2 cellular contexts compared by ENCODE assay signal in genomic region chr3:64578797-64579196, GRCh38.
TF ChIP-seq lines count a peak whose summit lies in the region.

No MANE protein-coding gene starts in this region.

TF ChIP-seq in SK-N-SH treated with all-trans-retinoic acid at 6 μM for 48 hours, 23 proteins besides CTCF, POLR2A, EP300 and RAD21 (continued from another document):
- TF ChIP-seq, protein P1, sequence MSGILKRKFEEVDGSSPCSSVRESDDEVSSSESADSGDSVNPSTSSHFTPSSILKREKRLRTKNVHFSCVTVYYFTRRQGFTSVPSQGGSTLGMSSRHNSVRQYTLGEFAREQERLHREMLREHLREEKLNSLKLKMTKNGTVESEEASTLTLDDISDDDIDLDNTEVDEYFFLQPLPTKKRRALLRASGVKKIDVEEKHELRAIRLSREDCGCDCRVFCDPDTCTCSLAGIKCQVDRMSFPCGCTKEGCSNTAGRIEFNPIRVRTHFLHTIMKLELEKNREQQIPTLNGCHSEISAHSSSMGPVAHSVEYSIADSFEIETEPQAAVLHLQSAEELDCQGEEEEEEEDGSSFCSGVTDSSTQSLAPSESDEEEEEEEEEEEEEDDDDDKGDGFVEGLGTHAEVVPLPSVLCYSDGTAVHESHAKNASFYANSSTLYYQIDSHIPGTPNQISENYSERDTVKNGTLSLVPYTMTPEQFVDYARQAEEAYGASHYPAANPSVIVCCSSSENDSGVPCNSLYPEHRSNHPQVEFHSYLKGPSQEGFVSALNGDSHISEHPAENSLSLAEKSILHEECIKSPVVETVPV (CRISPR knock-in tag; IDR thresholded peaks at IDR 0.05), result no peak
- TF ChIP-seq OSR1 (CRISPR knock-in tag; IDR thresholded peaks at IDR 0.05), result no peak
- TF ChIP-seq ESRRG (CRISPR knock-in tag; IDR thresholded peaks at IDR 0.05), result no peak
- no peak for TF ChIP-seq ISL1 (CRISPR knock-in tag; IDR thresholded peaks at IDR 0.05)

TF ChIP-seq in SK-N-SH, 30 proteins besides CTCF, POLR2A, EP300 and RAD21:
- TF ChIP-seq, protein P2, sequence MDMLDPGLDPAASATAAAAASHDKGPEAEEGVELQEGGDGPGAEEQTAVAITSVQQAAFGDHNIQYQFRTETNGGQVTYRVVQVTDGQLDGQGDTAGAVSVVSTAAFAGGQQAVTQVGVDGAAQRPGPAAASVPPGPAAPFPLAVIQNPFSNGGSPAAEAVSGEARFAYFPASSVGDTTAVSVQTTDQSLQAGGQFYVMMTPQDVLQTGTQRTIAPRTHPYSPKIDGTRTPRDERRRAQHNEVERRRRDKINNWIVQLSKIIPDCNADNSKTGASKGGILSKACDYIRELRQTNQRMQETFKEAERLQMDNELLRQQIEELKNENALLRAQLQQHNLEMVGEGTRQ (IDR thresholded peaks at IDR 0.05; ENCODE audit: borderline replicate concordance, low read depth, low read length), result no peak
- TF ChIP-seq GABPA (IDR thresholded peaks at IDR 0.05; ENCODE audit: low read depth) (no peak), RCOR1 (IDR thresholded peaks at IDR 0.05; ENCODE audit: low read length) (no peak), TAF1 (IDR thresholded peaks at IDR 0.05; ENCODE audit: borderline replicate concordance, low read depth, low read length) (no peak), IRF3 (IDR thresholded peaks at IDR 0.05; ENCODE audit: low read depth, low read length) (no peak), YY1 (IDR thresholded peaks at IDR 0.05; ENCODE audit: low read depth) (no peak), NRF1 (IDR thresholded peaks at IDR 0.05; ENCODE audit: low read depth, low read length) (no peak), MXI1 (IDR thresholded peaks at IDR 0.05; ENCODE audit: low read depth, low read length) (no peak), POLR2AphosphoS5 (IDR thresholded peaks at IDR 0.05; ENCODE audit: low read depth, low read length) (no peak)
